ENCODE assay signal across 27 cellular contexts in the genomic region with DNA sequence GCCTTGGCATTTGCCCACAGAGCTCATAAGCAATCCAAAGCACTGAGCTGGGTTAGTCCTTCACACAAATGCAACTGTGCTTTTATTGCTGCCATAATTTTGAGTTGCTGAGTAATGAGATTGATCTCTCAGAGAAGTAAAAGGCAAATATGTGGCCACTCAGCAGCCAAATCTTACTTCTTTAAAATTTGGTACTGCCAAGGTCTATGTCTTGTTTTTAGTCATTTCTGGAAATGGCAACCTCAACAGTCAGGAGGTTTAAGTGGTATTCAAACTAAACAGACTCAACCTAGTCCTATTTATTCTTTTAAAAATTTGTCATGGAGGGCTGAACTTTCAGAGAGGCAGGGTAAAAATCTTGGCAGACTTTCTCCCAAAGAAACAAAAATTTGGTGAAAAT.
"Had no signal": no experiment of that assay in that cellular context is flagged by ENCODE, and none has a peak within 500 bp of the region (broad histone marks: within the 10 kb centered on the region; RNA-seq: fewer than 3 reads in every experiment).

No MANE protein-coding gene starts in this region.

- H3K36me3 ChIP-seq: colonic mucosa, esophagus squamous epithelium, gastrocnemius medialis, gastroesophageal sphincter, heart left ventricle, heart right ventricle had no signal

- H3K27me3 ChIP-seq: colonic mucosa, foreskin keratinocyte, gastrocnemius medialis had no signal

- H3K4me3 ChIP-seq: colonic mucosa, coronary artery, dorsolateral prefrontal cortex, esophagus squamous epithelium, gastrocnemius medialis, gastroesophageal sphincter, heart left ventricle, heart right ventricle had no signal

- H3K9me3 ChIP-seq: colonic mucosa, esophagus squamous epithelium, gastrocnemius medialis, heart left ventricle had no signal

- ATAC-seq: effector memory CD8-positive, alpha-beta T cell; esophagus mucosa; foreskin keratinocyte; gastrocnemius medialis; gastroesophageal sphincter; heart left ventricle; heart right ventricle had no signal

- H3K27ac ChIP-seq: colonic mucosa, coronary artery, dorsolateral prefrontal cortex, epithelial cell of prostate, esophagus squamous epithelium, foreskin keratinocyte, gastrocnemius medialis, gastroesophageal sphincter, heart left ventricle, heart right ventricle had no signal

- FAIRE-seq: colon, endometrium, endothelial cell of umbilical vein, frontal cortex had no signal

- H3K4me1 ChIP-seq: colonic mucosa, esophagus squamous epithelium, foreskin keratinocyte, gastrocnemius medialis, gastroesophageal sphincter, heart left ventricle, heart right ventricle had no signal

- DNase-seq: colonic mucosa; cortex of kidney; dermis blood vessel endothelial cell; dorsolateral prefrontal cortex; effector CD4-positive, alpha-beta T cell; effector CD8-positive, alpha-beta T cell; effector memory CD4-positive, alpha-beta T cell; effector memory CD8-positive, alpha-beta T cell; endodermal cell; erythroblast; esophagus squamous epithelium; foreskin fibroblast; foreskin keratinocyte; foreskin melanocyte; gastrocnemius medialis; glutamatergic neuron; head of caudate nucleus; heart left ventricle; heart right ventricle had no signal
